Comparison of ENCODE assay signal across 29 cellular contexts in genomic region chr3:107328074-107328473, GRCh38. TPM values are rescaled to one million over a fixed set of nuclear protein-coding genes. Genes with fewer than 3 reads are reported as not detected.
"Had no signal": no experiment of that assay in that cellular context is flagged by ENCODE, and none has a peak within 500 bp of the region (broad histone marks: within the 10 kb centered on the region; RNA-seq: fewer than 3 reads in every experiment).

No MANE protein-coding gene starts in this region.

- H3K4me1 ChIP-seq: adrenal gland, breast epithelium had no signal

- H3K27ac ChIP-seq: adrenal gland, breast epithelium had no signal

- H3K27me3 ChIP-seq: adrenal gland, breast epithelium had no signal

- H3K4me3 ChIP-seq: adrenal gland, breast epithelium, K562 had no signal

- H3K9me3 ChIP-seq: adrenal gland, breast epithelium had no signal

- ATAC-seq: activated CD8-positive, alpha-beta T cell treated with anti-CD3 and anti-CD28 coated beads, Interleukin-2, amount 10 ng/mL, durations not matched to agents 7 days and 5 days; K562; Panc1; T-cell; WTC11 had no signal

- H3K36me3 ChIP-seq: adrenal gland, breast epithelium had no signal

- DNase-seq: activated CD4-positive, alpha-beta T cell treated with anti-CD3 and anti-CD28 coated beads for 48 hours; activated CD4-positive, alpha-beta T cell treated with anti-CD3 and anti-CD28 coated beads, Interleukin-2, amount 50 U/mL, for 4 hours; activated CD4-positive, CD25-positive, alpha-beta regulatory T cell treated with anti-CD3 and anti-CD28 coated beads, Interleukin-2, amount 50 U/mL, for 72 hours; activated CD8-positive, alpha-beta memory T cell treated with anti-CD3 and anti-CD28 coated beads, Interleukin-2, amount 50 U/mL, for 48 hours; activated CD8-positive, alpha-beta T cell treated with anti-CD3 and anti-CD28 coated beads, Interleukin-2, amount 10 ng/mL, durations not matched to agents 7 days and 5 days; activated naive CD4-positive, alpha-beta T cell treated with anti-CD3 and anti-CD28 coated beads, Interleukin-2, amount 50 U/mL, for 16 hours; activated naive CD8-positive, alpha-beta T cell treated with anti-CD3 and anti-CD28 coated beads, Interleukin-2, amount 10 ng/mL, durations not matched to agents 7 days and 5 days; activated T-cell treated with anti-CD3 and anti-CD28 coated beads, Interleukin-2, amount 50 U/mL, for 1 hour; adrenal gland; aorta; caudate nucleus; Karpas-422; NCI-H146; NCI-H187 treated with DMSO at 0.1 percent for 48 hours; NCI-H2081 treated with DMSO at 0.1 percent for 48 hours; NCI-H2227 treated with DMSO at 0.1 percent for 48 hours; NCI-H526 treated with DMSO at 0.1 percent for 48 hours; NCI-H82; OCI-M1; SHP77; T-cell; T-helper 2 cell; T1000 had no signal

RNA-seq across cellular contexts. Expression of gene CCDC54, which starts 49.2 kb away (rescaled TPM):
- total RNA-seq: activated CD8-positive, alpha-beta T cell treated with anti-CD3 and anti-CD28 coated beads, Interleukin-2, amount 10 ng/mL, durations not matched to agents 7 days and 5 days; activated naive CD8-positive, alpha-beta T cell treated with anti-CD3 and anti-CD28 coated beads, Interleukin-2, amount 10 ng/mL, durations not matched to agents 7 days and 5 days; adrenal gland; aorta; K562; MCF 10A; NCI-H460; T-cell; WTC11 had no signal
